Comparison of ENCODE assay signal across 21 cellular contexts in the genomic region with DNA sequence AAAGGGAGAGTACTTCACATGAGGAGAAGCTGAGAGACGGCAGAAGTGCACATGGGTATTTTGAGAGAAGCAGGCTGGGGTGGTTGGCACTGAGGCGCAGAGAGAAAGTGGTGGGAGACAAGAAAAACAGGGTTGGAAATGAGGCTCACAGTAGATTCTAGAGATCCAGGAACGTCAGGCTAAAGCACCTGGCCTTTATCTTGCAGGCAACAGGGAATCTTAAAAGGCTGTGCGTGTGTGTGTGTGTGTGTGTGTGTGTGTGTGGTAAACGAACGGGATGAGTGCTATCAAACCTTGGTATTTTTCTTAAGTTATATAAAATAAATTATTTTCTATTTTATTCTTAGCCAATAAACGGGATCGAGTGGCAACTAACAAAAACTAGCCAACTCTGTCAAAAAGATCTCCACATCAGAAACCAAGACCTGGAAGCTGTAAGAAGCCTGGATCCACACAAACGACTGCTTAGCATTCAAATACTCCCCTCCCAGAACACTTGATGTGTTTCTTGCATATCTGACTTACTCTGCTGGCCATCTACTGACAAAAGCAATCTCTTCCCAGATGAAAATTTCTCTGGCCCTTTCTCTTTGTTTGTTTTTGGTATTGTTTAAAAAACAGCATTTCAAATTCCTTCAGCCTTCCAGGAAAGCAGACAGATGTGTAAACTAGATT. TPM values are rescaled to one million over a fixed set of nuclear protein-coding genes. Genes with fewer than 3 reads are reported as not detected.
DNase-seq lines count a peak whose midpoint lies in the region; ATAC-seq and TF ChIP-seq lines count a peak whose summit lies in the region.
"Had no signal": no experiment of that assay in that cellular context is flagged by ENCODE, and none has a peak within 500 bp of the region (broad histone marks: within the 10 kb centered on the region; RNA-seq: fewer than 3 reads in every experiment).

No MANE protein-coding gene starts in this region.

- H3K4me3 ChIP-seq in HEK293 (ENCODE audit: low read depth, low read length) (no peak overlapping the region), neuron (ENCODE audit: low read length) (peak overlapping the region; percentile 7), heart left ventricle (no peak overlapping the region)
- H3K4me3 ChIP-seq: GM12878, lower lobe of right lung had no signal

- ATAC-seq in GM18511 (IDR thresholded peaks at IDR 0.05; ENCODE audit: unreplicated experiment) (no peak), HG02970 (IDR thresholded peaks at IDR 0.05; ENCODE audit: low FRiP score, unreplicated experiment) (no peak), heart left ventricle (no peak)
- ATAC-seq: activated T-cell treated with anti-CD3 and anti-CD28 coated beads, Interleukin-2, amount 50 U/mL, for 72 hours; lower lobe of right lung had no signal

- H3K9me3 ChIP-seq in HEK293 (ENCODE audit: control insufficient read depth, insufficient read depth, low read depth, low read length) = no peaks in the 10 kb centered on the region
- no peaks in the 10 kb centered on the region for H3K9me3 ChIP-seq in neuron (ENCODE audit: low read length)
- H3K9me3 ChIP-seq in heart left ventricle = no peaks in the 10 kb centered on the region
- H3K9me3 ChIP-seq: BE2C, lower lobe of right lung had no signal

- 48 to 58% (median 52%) methylated on average over 9 of the region's 9 CpGs for WGBS in heart left ventricle, 4 donors

- POLR2A ChIA-PET in HEK293 (lab: Yijun Ruan, JAX) = no interaction called here

- intact Hi-C loops in heart left ventricle (cut with DNase I) = loop anchor here in 9 of 10 donors (5.0 to 10.0 kb wide), 3 partner anchors 103 to 583 kb away; no protein-coding TSS in a partner anchor

- H3K27me3 ChIP-seq in neuron (ENCODE audit: insufficient read depth, low read length) (no peaks in the 10 kb centered on the region), heart left ventricle (peaks cover 0 to 11% (median 0%) of the 10 kb centered on the region in 9 donors)

- TF ChIP-seq POLR2A in heart left ventricle (IDR thresholded peaks at IDR 0.05) = no peak

- no peaks in the 10 kb centered on the region for H3K4me1 ChIP-seq in HEK293 (ENCODE audit: control insufficient read depth, insufficient read depth, low read length)
- peaks cover 15% of the 10 kb centered on the region for H3K4me1 ChIP-seq in neuron (ENCODE audit: insufficient read depth, low read length)
- no peaks in the 10 kb centered on the region for H3K4me1 ChIP-seq in heart left ventricle
- H3K4me1 ChIP-seq: BE2C, lower lobe of right lung had no signal

- H3K36me3 ChIP-seq in HEK293 (ENCODE audit: control insufficient read depth in 2 of 2, insufficient read depth in 1 of 2, low read length in 2 of 2) = no peaks in the 10 kb centered on the region
- no peaks in the 10 kb centered on the region for H3K36me3 ChIP-seq in neuron (ENCODE audit: insufficient read depth, low read length)
- no peaks in the 10 kb centered on the region for H3K36me3 ChIP-seq in heart left ventricle
- H3K36me3 ChIP-seq: BE2C, lower lobe of right lung had no signal

- DNase-seq in NCI-H345 treated with DMSO at 0.1 percent for 48 hours (lab: John Stamatoyannopoulos, UW; ENCODE audit: unreplicated experiment) = peak; percentile 24
- no peak for DNase-seq in epithelial cell of prostate (ENCODE audit: low read depth, low spot score)
- no peak for DNase-seq in heart left ventricle
- DNase-seq: activated CD4-positive, CD25-positive, alpha-beta regulatory T cell treated with anti-CD3 and anti-CD28 coated beads, Interleukin-2, amount 50 U/mL, for 72 hours; activated CD8-positive, alpha-beta memory T cell treated with anti-CD3 and anti-CD28 coated beads for 24 hours; activated naive CD8-positive, alpha-beta T cell treated with anti-CD3 and anti-CD28 coated beads for 36 hours; activated T-cell treated with anti-CD3 and anti-CD28 coated beads, Interleukin-2, amount 50 U/mL, for 72 hours; BE2C; GDM1; lower lobe of right lung; naive B cell; NCI-H510A treated with DMSO at 0.1 percent for 48 hours; stimulated activated CD4-positive, alpha-beta T cell treated with anti-CD3 and anti-CD28 coated beads, Interleukin-4, amount 100 ng/mL, for 24 hours had no signal

- H3K27ac ChIP-seq in HEK293 (ENCODE audit: extremely low read depth, low read depth, low read length) = no peak overlapping the region
- H3K27ac ChIP-seq in epithelial cell of prostate = peak overlapping the region; percentile 78
- no peak overlapping the region for H3K27ac ChIP-seq in heart left ventricle
- H3K27ac ChIP-seq: lower lobe of right lung had no signal

- TF ChIP-seq CTCF in HEK293 (tag by site-specific recombination; IDR thresholded peaks at IDR 0.05) = no peak
- no peak for TF ChIP-seq CTCF in heart left ventricle (IDR thresholded peaks at IDR 0.05)

- peak overlapping the region; percentile 66 for H2AFZ ChIP-seq in neuron (ENCODE audit: low read depth, low read length)

- CTCF ChIA-PET in HEK293 (lab: Yijun Ruan, JAX) = interaction anchor here (0.6 to 10.7 kb wide), 6 partner anchors 104 to 253 kb away, joined by 3 to 196 read pairs (median 4); no protein-coding TSS in a partner anchor

TF ChIP-seq in HEK293, 187 proteins besides CTCF, POLR2A, EP300 and RAD21:
- TF ChIP-seq ZNF529 (tag by site-specific recombination; IDR thresholded peaks at IDR 0.05; ENCODE audit: insufficient replicate concordance) (no peak), ZNF394 (tag by site-specific recombination; IDR thresholded peaks at IDR 0.05; ENCODE audit: borderline replicate concordance) (peak; percentile 43; the same call in 1 of the 2 replicates)
- TF ChIP-seq, protein P1, sequence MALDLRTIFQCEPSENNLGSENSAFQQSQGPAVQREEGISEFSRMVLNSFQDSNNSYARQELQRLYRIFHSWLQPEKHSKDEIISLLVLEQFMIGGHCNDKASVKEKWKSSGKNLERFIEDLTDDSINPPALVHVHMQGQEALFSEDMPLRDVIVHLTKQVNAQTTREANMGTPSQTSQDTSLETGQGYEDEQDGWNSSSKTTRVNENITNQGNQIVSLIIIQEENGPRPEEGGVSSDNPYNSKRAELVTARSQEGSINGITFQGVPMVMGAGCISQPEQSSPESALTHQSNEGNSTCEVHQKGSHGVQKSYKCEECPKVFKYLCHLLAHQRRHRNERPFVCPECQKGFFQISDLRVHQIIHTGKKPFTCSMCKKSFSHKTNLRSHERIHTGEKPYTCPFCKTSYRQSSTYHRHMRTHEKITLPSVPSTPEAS (tag by site-specific recombination; IDR thresholded peaks at IDR 0.05) = 0 out of 2 replicates have a peak, but pooled peaks have one; percentile 13

RNA-seq across cellular contexts. Expression of a gene that starts 44.9 kb away (rescaled TPM):
- total RNA-seq in heart left ventricle = under 1 TPM in 1 of 9 donors, not detected in 8; 0.61 TPM
- polyA plus RNA-seq in heart left ventricle = under 1 TPM in 1 of 2 donors, not detected in 1; 0.17 TPM
- total RNA-seq: activated naive CD8-positive, alpha-beta T cell treated with anti-CD3 and anti-CD28 coated beads for 36 hours; activated T-cell treated with anti-CD3 and anti-CD28 coated beads, Interleukin-2, amount 50 U/mL, for 72 hours; dermis microvascular lymphatic vessel endothelial cell; esophagus mucosa; GM12878; HT1080; lower lobe of right lung had no signal
- polyA plus RNA-seq: GM12878 had no signal

RNA-seq across cellular contexts. Expression of a gene that starts 54.4 kb away (rescaled TPM):
- total RNA-seq in heart left ventricle = 10 to 100 TPM in 1 of 9 donors, 1 to 10 TPM in 8; 3.5 to 10.4 (median 4.6) TPM
- polyA plus RNA-seq in heart left ventricle = 1 to 10 TPM; 4.1 to 8.1 TPM
